8 cellular contexts compared by ENCODE assay signal in the genomic region with DNA sequence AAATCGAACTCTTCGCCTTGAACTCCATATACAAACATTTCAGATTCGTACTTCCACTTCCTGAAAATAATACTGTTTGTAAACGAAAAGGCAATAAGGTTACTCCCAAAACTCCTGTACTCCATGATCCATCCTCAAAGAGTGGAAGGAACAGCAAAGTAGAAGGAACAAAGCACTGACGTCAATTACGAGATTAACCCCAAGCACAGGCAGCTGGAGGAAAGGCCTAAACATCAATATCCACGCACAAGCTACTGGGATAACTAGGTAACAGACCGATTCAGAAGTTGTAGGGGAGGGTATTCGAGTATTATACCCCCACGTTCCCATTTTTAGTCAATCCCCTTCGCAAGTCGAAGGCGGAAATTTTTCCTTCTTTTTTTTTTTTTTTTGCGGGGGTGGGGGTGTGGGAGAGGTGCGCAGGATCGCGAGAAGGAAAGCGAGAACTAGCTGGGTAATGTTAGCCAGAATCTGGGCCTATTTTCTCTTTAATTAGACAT. TPM values are rescaled to one million over a fixed set of nuclear protein-coding genes. Genes with fewer than 3 reads are reported as not detected.
DNase-seq lines count a peak whose midpoint lies in the region; ATAC-seq, FAIRE-seq and TF ChIP-seq lines count a peak whose summit lies in the region.

No MANE protein-coding gene starts in this region.

- H3K4me1 ChIP-seq in IMR-90 (ENCODE audit: control insufficient read depth, insufficient read depth, low read length) (peaks cover 2% of the 10 kb centered on the region; the same call in 1 of the 2 replicates), mammary epithelial cell (ENCODE audit: insufficient read depth, low read length) (peaks cover 6% of the 10 kb centered on the region)

- H2BK15ac ChIP-seq in IMR-90 (ENCODE audit: low read depth, low read length), result no peak overlapping the region

- POLR2A ChIA-PET in IMR-90 (lab: Charles Lee; ENCODE audit: unreplicated experiment), result no interaction called here

- peak overlapping the region; percentile 88 for H4K91ac ChIP-seq in IMR-90 (ENCODE audit: insufficient read depth, low read depth, low read length)

- BruUV-seq in IMR-90 (replicated peaks; lab: Mats Ljungman, UMichigan) (no TSS peak), mammary epithelial cell (replicated peaks; lab: Mats Ljungman, UMichigan) (TSS peak; percentile 41)

- H2BK5ac ChIP-seq in IMR-90 (ENCODE audit: low read depth, low read length, poor library complexity, severe bottlenecking), result peak overlapping the region; percentile 99

- FAIRE-seq in RCC 7860 (lab: Jason Lieb, UNC), result no peak

- CTCF ChIA-PET in IMR-90 (lab: Yijun Ruan, JAX), result interaction anchor here (0.6 to 0.9 kb wide), 2 partner anchors 52 to 1043 kb away, joined by 3 read pairs; no protein-coding TSS in a partner anchor
- CTCF ChIA-PET in mammary epithelial cell (lab: Charles Lee; ENCODE audit: low non-redundant PET), result no interaction called here

- dilution Hi-C loops in IMR-90 (cut with HindIII; ENCODE audit: low sequenced_read_pairs, unreplicated experiment) (no loop called here), mammary epithelial cell (cut with HindIII; ENCODE audit: low sequenced_read_pairs) (loop anchor here (5.0 kb wide), 2 partner anchors 35 to 90 kb away; partner anchors contain the start of gene HSPA4)

- H3K56ac ChIP-seq in IMR-90 (ENCODE audit: extremely low read depth, insufficient read depth, low read length), result peak overlapping the region; percentile 96

- no peak overlapping the region; the same call in 1 of the 2 replicates for H2BK120ac ChIP-seq in IMR-90 (ENCODE audit: low read depth, low read length)

- H3K36me3 ChIP-seq in IMR-90 (ENCODE audit: control insufficient read depth, insufficient read depth, low read length) (peaks cover 2% of the 10 kb centered on the region; the same call in 1 of the 2 replicates), mammary epithelial cell (ENCODE audit: insufficient read depth, low read length) (no peaks in the 10 kb centered on the region)

- H3K9me1 ChIP-seq in IMR-90 (ENCODE audit: insufficient read depth, low read length), result peaks cover 6% of the 10 kb centered on the region

- H4K20me1 ChIP-seq in IMR-90 (ENCODE audit: insufficient read depth, low read length) (peaks cover 52% of the 10 kb centered on the region), mammary epithelial cell (ENCODE audit: insufficient read depth, low read length) (no peaks in the 10 kb centered on the region)

- peaks cover 59% of the 10 kb centered on the region for H3K79me2 ChIP-seq in mammary epithelial cell (ENCODE audit: insufficient read depth, low read length)

- peak overlapping the region; percentile 75 to 80 for H4K8ac ChIP-seq in IMR-90 (ENCODE audit: low read depth in 2 of 2, low read length in 2 of 2)

- no peak for TF ChIP-seq RAD21 in IMR-90 (IDR thresholded peaks at IDR 0.05; ENCODE audit: low read length)

- TF ChIP-seq POLR2A in IMR-90 (IDR thresholded peaks at IDR 0.05; ENCODE audit: low read depth, low read length), result peak; percentile 83; the same call in 1 of the 2 replicates

- intact Hi-C loops in IMR-90 (cut with micrococcal nuclease) (loop anchor here (2.0 kb wide), 2 partner anchors 64 to 88 kb away; partner anchors contain the start of gene ZCCHC10), mammary epithelial cell (cut with micrococcal nuclease) (no loop called here)

- H3K4me2 ChIP-seq in IMR-90 (ENCODE audit: low read depth, low read length) (peak overlapping the region; percentile 92), mammary epithelial cell (ENCODE audit: insufficient read depth, low read depth, low read length) (peak overlapping the region; percentile 94)

- peak; percentile 67 for DNase-seq in DMS114 treated with DMSO at 0.1 percent for 48 hours (lab: John Stamatoyannopoulos, UW; ENCODE audit: unreplicated experiment)
- peak; percentile 76 for DNase-seq in IMR-90
- DNase-seq in RCC 7860 (ENCODE audit: low spot score), result peak; percentile 44
- DNase-seq in mammary epithelial cell, result peak; percentile 69
- peak; percentile 42 for DNase-seq in inferior parietal cortex (ENCODE audit: extremely low spot score)

- H3K18ac ChIP-seq in IMR-90 (ENCODE audit: low read depth, low read length), result peak overlapping the region; percentile 91

- H2AK9ac ChIP-seq in IMR-90 (replicated peaks; ENCODE audit: low read depth, low read length, poor library complexity), result peak overlapping the region; percentile 47

- peak overlapping the region; percentile 78 for H4K5ac ChIP-seq in IMR-90 (ENCODE audit: low read depth, low read length)

- TF ChIP-seq CTCF in IMR-90 (conservative IDR thresholded peaks at IDR 0.05; ENCODE audit: low read depth, low read length) (no peak), mammary epithelial cell (conservative IDR thresholded peaks at IDR 0.05 in 1 of 2, IDR thresholded peaks at IDR 0.05 in 1 of 2; ENCODE audit: extremely low read depth in 1 of 2, insufficient read depth in 1 of 2, low read depth in 1 of 2, low read length in 2 of 2) (no peak)

- H3K9ac ChIP-seq in IMR-90 (ENCODE audit: low read depth, low read length) (peak overlapping the region; percentile 100), mammary epithelial cell (ENCODE audit: insufficient read depth, low read length) (peak overlapping the region; percentile 100)

- H3K27me3 ChIP-seq in IMR-90 (ENCODE audit: control insufficient read depth, insufficient read depth, low read length) (no peaks in the 10 kb centered on the region), mammary epithelial cell (ENCODE audit: insufficient read depth, low read length) (no peaks in the 10 kb centered on the region)

- H2AFZ ChIP-seq in IMR-90 (replicated peaks; ENCODE audit: low read length, poor library complexity) (peak overlapping the region; percentile 47), mammary epithelial cell (ENCODE audit: low read depth, low read length) (peak overlapping the region; percentile 93)

- peak overlapping the region; percentile 84 for H3K14ac ChIP-seq in IMR-90 (replicated peaks; ENCODE audit: low read depth, low read length)

- in situ Hi-C loops in IMR-90 (cut with MboI; ENCODE audit: low sequenced_read_pairs) (no loop called here), mammary epithelial cell (cut with MboI; ENCODE audit: low sequenced_read_pairs in 2 of 2) (loop anchor here in 1 of 2 donors (5.0 kb wide), 1 partner anchor 90 kb away; the partner anchor contains the start of gene HSPA4)

- peak overlapping the region; percentile 79 for H2AK5ac ChIP-seq in IMR-90 (ENCODE audit: low read depth, low read length)

- peak overlapping the region; percentile 92; the same call in 1 of the 2 replicates for H3K4ac ChIP-seq in IMR-90 (ENCODE audit: low read depth, low read length)

- ATAC-seq in IMR-90 (ENCODE audit: low read depth), result no peak
- ATAC-seq in HG02678 (IDR thresholded peaks at IDR 0.05; ENCODE audit: unreplicated experiment), result no peak
- ATAC-seq in GM18858 (IDR thresholded peaks at IDR 0.05; ENCODE audit: unreplicated experiment), result no peak

- WGBS in IMR-90 (ENCODE audit: extremely low coverage in 2 of 2, insufficient read length in 1 of 2), 2 experiments, result no CpG with 5 or more reads among the region's 18 CpGs
- WGBS in mammary epithelial cell (ENCODE audit: low coverage, missing lambda C conversion rate), result 2% methylated on average over 17 of the region's 18 CpGs

- H2BK20ac ChIP-seq in IMR-90 (ENCODE audit: low read depth, low read length), result no peak overlapping the region

- peak overlapping the region; percentile 95 for H3K23ac ChIP-seq in IMR-90 (ENCODE audit: low read depth, low read length)

- H3K9me3 ChIP-seq in IMR-90 (ENCODE audit: control insufficient read depth, insufficient read depth, low read length) (no peaks in the 10 kb centered on the region), mammary epithelial cell (replicated peaks; ENCODE audit: insufficient read depth, low read length) (no peaks in the 10 kb centered on the region)

- peaks cover 0 to 16% of the 10 kb centered on the region in 2 experiments; a peak in 2 of 4 replicates for H3K79me1 ChIP-seq in IMR-90 (ENCODE audit: low read depth in 1 of 2, low read length in 2 of 2)

- H3K4me3 ChIP-seq in IMR-90 (ENCODE audit: insufficient read depth, low read depth, low read length) (peak overlapping the region; percentile 84), mammary epithelial cell (replicated peaks in 1 of 3; ENCODE audit: insufficient read depth in 1 of 3, low read depth in 2 of 3, low read length in 3 of 3) (peak overlapping the region; percentile 81 to 100 (median 96)), skin epidermis (peak overlapping the region; percentile 65 to 95 (median 81))

- peak overlapping the region; percentile 98 for H3K27ac ChIP-seq in IMR-90 (ENCODE audit: insufficient read depth, low read length)
- H3K27ac ChIP-seq in mammary epithelial cell (ENCODE audit: insufficient read depth, low read depth, low read length), result peak overlapping the region; percentile 99
- H3K27ac ChIP-seq in skin epidermis, result peak overlapping the region; percentile 31 to 100 (median 98)

TF ChIP-seq in IMR-90, 13 proteins besides CTCF, POLR2A, EP300 and RAD21:
- no peak for TF ChIP-seq RCOR1 (IDR thresholded peaks at IDR 0.05; ENCODE audit: insufficient replicate concordance, low read length)
- peak; percentile 56; the same call in 1 of the 2 replicates for TF ChIP-seq MAZ (IDR thresholded peaks at IDR 0.05; ENCODE audit: borderline replicate concordance, low read depth, low read length)

RNA-seq across cellular contexts. Expression of gene AFF4, which starts 1.0 kb away (rescaled TPM):
- total RNA-seq in IMR-90 (2012; rRNA removed) (57.2 and 67.2 TPM in 2 replicates), mammary epithelial cell (100 to 1,000 TPM; 107 to 115 TPM)
- polyA plus RNA-seq in IMR-90 (2012; rRNA removed) (26.0 and 27.3 TPM in 2 replicates), mammary epithelial cell (46.4 TPM)
- 6.3 and 6.9 TPM in 2 replicates for polyA plus RNA-seq in IMR-90 (2012; cell fraction: cytosol; rRNA removed)
- polyA plus RNA-seq in IMR-90 (2012; cell fraction: nucleus; rRNA removed; ENCODE audit: low replicate concordance), result 9.9 and 46.4 TPM in 2 replicates
- polyA minus RNA-seq in mammary epithelial cell, result 118 TPM
